2 cellular contexts compared by ENCODE assay signal in the genomic region with DNA sequence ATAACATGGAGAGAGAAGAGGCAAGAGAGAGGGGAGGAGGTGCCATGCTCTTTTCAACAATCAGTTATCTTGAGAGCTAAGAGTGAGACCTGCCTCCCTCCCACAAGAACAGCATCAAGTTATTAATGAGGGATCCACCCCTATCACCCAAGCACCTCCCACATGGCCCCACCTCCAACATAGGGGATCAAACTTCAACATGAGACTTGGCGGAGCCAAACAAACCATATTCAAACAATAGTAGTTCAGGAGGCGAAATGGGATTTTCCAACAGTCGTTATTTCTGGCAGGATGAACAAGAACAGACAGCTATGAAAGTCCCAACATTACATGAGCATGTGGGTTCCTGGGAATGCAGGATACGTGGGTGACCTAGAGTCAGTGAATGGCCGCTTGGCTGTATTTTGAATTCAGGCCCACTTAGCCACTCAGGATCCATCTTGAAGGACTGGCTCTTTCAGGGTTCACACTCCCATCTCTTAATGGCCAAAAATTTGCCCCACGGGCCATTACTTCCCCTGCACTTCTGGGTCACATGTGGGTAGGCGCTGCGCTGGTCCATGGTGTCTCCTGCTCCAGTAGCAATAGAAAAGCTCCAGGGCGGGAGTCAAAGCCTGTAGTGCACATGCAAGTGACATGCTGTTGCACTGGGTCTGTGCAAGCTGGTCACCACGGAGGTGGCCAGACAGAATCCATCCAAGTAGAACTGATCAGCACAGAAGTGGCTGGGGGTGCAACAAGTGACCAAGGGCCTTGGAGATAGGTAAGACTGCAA.
TF ChIP-seq lines count a peak whose summit lies in the region.

No MANE protein-coding gene starts in this region.

TF ChIP-seq in GM23338, 12 proteins besides CTCF, POLR2A, EP300 and RAD21:
- TF ChIP-seq STAT1 (IDR thresholded peaks at IDR 0.05; ENCODE audit: unreplicated experiment) = no peak
- TF ChIP-seq, protein P1, sequence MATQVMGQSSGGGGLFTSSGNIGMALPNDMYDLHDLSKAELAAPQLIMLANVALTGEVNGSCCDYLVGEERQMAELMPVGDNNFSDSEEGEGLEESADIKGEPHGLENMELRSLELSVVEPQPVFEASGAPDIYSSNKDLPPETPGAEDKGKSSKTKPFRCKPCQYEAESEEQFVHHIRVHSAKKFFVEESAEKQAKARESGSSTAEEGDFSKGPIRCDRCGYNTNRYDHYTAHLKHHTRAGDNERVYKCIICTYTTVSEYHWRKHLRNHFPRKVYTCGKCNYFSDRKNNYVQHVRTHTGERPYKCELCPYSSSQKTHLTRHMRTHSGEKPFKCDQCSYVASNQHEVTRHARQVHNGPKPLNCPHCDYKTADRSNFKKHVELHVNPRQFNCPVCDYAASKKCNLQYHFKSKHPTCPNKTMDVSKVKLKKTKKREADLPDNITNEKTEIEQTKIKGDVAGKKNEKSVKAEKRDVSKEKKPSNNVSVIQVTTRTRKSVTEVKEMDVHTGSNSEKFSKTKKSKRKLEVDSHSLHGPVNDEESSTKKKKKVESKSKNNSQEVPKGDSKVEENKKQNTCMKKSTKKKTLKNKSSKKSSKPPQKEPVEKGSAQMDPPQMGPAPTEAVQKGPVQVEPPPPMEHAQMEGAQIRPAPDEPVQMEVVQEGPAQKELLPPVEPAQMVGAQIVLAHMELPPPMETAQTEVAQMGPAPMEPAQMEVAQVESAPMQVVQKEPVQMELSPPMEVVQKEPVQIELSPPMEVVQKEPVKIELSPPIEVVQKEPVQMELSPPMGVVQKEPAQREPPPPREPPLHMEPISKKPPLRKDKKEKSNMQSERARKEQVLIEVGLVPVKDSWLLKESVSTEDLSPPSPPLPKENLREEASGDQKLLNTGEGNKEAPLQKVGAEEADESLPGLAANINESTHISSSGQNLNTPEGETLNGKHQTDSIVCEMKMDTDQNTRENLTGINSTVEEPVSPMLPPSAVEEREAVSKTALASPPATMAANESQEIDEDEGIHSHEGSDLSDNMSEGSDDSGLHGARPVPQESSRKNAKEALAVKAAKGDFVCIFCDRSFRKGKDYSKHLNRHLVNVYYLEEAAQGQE (IDR thresholded peaks at IDR 0.05; ENCODE audit: unreplicated experiment) = no peak
- TF ChIP-seq, protein P2, sequence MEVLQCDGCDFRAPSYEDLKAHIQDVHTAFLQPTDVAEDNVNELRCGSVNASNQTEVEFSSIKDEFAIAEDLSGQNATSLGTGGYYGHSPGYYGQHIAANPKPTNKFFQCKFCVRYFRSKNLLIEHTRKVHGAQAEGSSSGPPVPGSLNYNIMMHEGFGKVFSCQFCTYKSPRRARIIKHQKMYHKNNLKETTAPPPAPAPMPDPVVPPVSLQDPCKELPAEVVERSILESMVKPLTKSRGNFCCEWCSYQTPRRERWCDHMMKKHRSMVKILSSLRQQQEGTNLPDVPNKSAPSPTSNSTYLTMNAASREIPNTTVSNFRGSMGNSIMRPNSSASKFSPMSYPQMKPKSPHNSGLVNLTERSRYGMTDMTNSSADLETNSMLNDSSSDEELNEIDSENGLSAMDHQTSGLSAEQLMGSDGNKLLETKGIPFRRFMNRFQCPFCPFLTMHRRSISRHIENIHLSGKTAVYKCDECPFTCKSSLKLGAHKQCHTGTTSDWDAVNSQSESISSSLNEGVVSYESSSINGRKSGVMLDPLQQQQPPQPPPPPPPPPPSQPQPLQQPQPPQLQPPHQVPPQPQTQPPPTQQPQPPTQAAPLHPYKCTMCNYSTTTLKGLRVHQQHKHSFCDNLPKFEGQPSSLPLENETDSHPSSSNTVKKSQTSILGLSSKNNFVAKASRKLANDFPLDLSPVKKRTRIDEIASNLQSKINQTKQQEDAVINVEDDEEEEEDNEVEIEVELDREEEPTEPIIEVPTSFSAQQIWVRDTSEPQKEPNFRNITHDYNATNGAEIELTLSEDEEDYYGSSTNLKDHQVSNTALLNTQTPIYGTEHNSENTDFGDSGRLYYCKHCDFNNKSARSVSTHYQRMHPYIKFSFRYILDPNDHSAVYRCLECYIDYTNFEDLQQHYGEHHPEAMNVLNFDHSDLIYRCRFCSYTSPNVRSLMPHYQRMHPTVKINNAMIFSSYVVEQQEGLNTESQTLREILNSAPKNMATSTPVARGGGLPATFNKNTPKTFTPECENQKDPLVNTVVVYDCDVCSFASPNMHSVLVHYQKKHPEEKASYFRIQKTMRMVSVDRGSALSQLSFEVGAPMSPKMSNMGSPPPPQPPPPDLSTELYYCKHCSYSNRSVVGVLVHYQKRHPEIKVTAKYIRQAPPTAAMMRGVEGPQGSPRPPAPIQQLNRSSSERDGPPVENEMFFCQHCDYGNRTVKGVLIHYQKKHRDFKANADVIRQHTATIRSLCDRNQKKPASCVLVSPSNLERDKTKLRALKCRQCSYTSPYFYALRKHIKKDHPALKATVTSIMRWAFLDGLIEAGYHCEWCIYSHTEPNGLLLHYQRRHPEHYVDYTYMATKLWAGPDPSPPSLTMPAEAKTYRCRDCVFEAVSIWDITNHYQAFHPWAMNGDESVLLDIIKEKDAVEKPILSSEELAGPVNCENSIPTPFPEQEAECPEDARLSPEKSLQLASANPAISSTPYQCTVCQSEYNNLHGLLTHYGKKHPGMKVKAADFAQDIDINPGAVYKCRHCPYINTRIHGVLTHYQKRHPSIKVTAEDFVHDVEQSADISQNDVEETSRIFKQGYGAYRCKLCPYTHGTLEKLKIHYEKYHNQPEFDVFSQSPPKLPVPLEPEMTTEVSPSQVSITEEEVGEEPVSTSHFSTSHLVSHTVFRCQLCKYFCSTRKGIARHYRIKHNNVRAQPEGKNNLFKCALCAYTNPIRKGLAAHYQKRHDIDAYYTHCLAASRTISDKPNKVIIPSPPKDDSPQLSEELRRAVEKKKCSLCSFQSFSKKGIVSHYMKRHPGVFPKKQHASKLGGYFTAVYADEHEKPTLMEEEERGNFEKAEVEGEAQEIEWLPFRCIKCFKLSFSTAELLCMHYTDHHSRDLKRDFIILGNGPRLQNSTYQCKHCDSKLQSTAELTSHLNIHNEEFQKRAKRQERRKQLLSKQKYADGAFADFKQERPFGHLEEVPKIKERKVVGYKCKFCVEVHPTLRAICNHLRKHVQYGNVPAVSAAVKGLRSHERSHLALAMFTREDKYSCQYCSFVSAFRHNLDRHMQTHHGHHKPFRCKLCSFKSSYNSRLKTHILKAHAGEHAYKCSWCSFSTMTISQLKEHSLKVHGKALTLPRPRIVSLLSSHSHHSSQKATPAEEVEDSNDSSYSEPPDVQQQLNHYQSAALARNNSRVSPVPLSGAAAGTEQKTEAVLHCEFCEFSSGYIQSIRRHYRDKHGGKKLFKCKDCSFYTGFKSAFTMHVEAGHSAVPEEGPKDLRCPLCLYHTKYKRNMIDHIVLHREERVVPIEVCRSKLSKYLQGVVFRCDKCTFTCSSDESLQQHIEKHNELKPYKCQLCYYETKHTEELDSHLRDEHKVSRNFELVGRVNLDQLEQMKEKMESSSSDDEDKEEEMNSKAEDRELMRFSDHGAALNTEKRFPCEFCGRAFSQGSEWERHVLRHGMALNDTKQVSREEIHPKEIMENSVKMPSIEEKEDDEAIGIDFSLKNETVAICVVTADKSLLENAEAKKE (CRISPR knock-in tag; IDR thresholded peaks at IDR 0.05) = no peak
- TF ChIP-seq NANOG (IDR thresholded peaks at IDR 0.05; ENCODE audit: borderline replicate concordance) = no peak
- TF ChIP-seq JUNB (IDR thresholded peaks at IDR 0.05; ENCODE audit: unreplicated experiment) = no peak
- no peak for TF ChIP-seq CREB1 (CRISPR knock-in tag; IDR thresholded peaks at IDR 0.05; ENCODE audit: low read depth)
- TF ChIP-seq, protein P3, sequence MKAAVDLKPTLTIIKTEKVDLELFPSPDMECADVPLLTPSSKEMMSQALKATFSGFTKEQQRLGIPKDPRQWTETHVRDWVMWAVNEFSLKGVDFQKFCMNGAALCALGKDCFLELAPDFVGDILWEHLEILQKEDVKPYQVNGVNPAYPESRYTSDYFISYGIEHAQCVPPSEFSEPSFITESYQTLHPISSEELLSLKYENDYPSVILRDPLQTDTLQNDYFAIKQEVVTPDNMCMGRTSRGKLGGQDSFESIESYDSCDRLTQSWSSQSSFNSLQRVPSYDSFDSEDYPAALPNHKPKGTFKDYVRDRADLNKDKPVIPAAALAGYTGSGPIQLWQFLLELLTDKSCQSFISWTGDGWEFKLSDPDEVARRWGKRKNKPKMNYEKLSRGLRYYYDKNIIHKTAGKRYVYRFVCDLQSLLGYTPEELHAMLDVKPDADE (IDR thresholded peaks at IDR 0.05) = no peak

TF ChIP-seq in H1, 55 proteins besides CTCF, POLR2A, EP300 and RAD21:
- TF ChIP-seq, protein P4, sequence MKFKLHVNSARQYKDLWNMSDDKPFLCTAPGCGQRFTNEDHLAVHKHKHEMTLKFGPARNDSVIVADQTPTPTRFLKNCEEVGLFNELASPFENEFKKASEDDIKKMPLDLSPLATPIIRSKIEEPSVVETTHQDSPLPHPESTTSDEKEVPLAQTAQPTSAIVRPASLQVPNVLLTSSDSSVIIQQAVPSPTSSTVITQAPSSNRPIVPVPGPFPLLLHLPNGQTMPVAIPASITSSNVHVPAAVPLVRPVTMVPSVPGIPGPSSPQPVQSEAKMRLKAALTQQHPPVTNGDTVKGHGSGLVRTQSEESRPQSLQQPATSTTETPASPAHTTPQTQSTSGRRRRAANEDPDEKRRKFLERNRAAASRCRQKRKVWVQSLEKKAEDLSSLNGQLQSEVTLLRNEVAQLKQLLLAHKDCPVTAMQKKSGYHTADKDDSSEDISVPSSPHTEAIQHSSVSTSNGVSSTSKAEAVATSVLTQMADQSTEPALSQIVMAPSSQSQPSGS (IDR thresholded peaks at IDR 0.05; ENCODE audit: low read length) = no peak
- TF ChIP-seq, protein P5, sequence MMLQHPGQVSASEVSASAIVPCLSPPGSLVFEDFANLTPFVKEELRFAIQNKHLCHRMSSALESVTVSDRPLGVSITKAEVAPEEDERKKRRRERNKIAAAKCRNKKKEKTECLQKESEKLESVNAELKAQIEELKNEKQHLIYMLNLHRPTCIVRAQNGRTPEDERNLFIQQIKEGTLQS (IDR thresholded peaks at IDR 0.05; ENCODE audit: insufficient read depth, low read depth, low read length) = no peak
